ENCODE assay signal across 23 cellular contexts in the genomic region with DNA sequence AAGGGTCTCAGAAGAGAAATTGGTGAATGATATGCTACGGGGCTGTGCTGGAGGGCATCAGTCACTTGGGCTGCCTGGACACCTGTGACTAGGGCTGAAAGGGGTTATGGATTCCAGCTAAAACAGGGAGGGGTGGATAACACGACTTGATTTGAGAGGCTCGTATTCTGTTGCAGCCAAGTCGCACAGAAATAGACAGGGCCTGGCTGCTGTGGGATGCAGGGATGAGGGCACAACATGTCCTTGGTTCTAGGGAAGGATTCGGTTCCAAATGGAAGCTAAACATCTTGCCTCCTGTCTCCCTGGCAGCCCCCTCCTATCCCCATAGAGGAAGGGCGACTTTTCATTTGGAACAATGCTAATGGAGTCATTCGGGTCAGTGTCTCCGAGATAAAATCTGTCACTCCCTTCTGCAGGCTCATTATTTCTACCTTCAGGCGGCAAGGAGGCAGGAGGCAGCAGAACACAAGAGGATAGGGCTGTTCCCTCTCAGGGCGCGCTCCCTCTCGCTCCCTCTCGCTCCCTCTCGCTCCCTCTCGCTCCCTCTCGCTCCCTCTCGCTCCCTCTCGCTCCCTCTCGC.
DNase-seq lines count a peak whose midpoint lies in the region; ATAC-seq, FAIRE-seq and TF ChIP-seq lines count a peak whose summit lies in the region.
"Had no signal": no experiment of that assay in that cellular context is flagged by ENCODE, and none has a peak within 500 bp of the region (broad histone marks: within the 10 kb centered on the region; RNA-seq: fewer than 3 reads in every experiment).

No MANE protein-coding gene starts in this region.

- H3K9me2 ChIP-seq in SK-N-SH, result no peaks in the 10 kb centered on the region

- no peak overlapping the region for H3K4me2 ChIP-seq in SK-N-SH

- no peak overlapping the region for H3K9ac ChIP-seq in SK-N-SH
- H3K9ac ChIP-seq in skeletal muscle tissue (ENCODE audit: low read depth in 1 of 3, low read length in 3 of 3), result peak overlapping the region in 2 of 3 donors; percentile 33 to 51
- no peak overlapping the region for H3K9ac ChIP-seq in kidney (ENCODE audit: low read length in 2 of 2)

- H3K27me3 ChIP-seq in SK-N-SH (ENCODE audit: insufficient read depth), result no peaks in the 10 kb centered on the region
- no peaks in the 10 kb centered on the region for H3K27me3 ChIP-seq in skeletal muscle tissue (ENCODE audit: control insufficient read depth in 3 of 3, insufficient read depth in 3 of 3, low read length in 3 of 3)

- peaks cover 20% of the 10 kb centered on the region for H3K4me1 Mint-ChIP-seq in WTC11
- H3K4me1 Mint-ChIP-seq: CD14-positive monocyte, T-cell had no signal

- FAIRE-seq in kidney (lab: Jason Lieb, UNC), result no peak
- FAIRE-seq: A204.1, D721Med, RCC 7860 had no signal

- no peaks in the 10 kb centered on the region for H3K36me3 Mint-ChIP-seq in WTC11
- H3K36me3 Mint-ChIP-seq: CD14-positive monocyte, IgD-negative memory B cell, T-cell had no signal

- H3K4me3 ChIP-seq in SK-N-SH (ENCODE audit: low read depth in 2 of 2, low read length in 1 of 2) (no peak overlapping the region), iPS-18c (ENCODE audit: insufficient read depth, low read depth, low read length) (peak overlapping the region; percentile 28; the same call in 1 of the 2 replicates), skeletal muscle tissue (ENCODE audit: low read length in 3 of 3) (peak overlapping the region; percentile 22 to 50 (median 32)), kidney (ENCODE audit: low read length in 2 of 2) (no peak overlapping the region)

- POLR2A ChIA-PET in SK-N-SH (lab: Yijun Ruan, JAX) (no interaction called here), WTC11 (lab: Charles Lee) (no interaction called here)

- H3K79me2 ChIP-seq in SK-N-SH (ENCODE audit: insufficient read depth), result no peaks in the 10 kb centered on the region

- H3K9me3 Mint-ChIP-seq in WTC11, result no peaks in the 10 kb centered on the region
- H3K9me3 Mint-ChIP-seq: IgD-negative memory B cell, T-cell had no signal

- TF ChIP-seq EP300 in SK-N-SH (IDR thresholded peaks at IDR 0.05; ENCODE audit: borderline replicate concordance in 1 of 2, low read depth in 1 of 2, low read length in 1 of 2), result peak in 1 of 2 experiments; percentile 36; a peak in 1 of 4 replicates

- CTCF ChIA-PET in SK-N-SH (lab: Yijun Ruan, JAX) (interaction anchor here (0.7 to 1.5 kb wide), 2 partner anchors 11 to 75 kb away, joined by 3 to 5 read pairs; no protein-coding TSS in a partner anchor), WTC11 (lab: Charles Lee) (interaction anchor here (1.3 kb wide), 1 partner anchor 180 kb away, joined by 4 read pairs; no protein-coding TSS in a partner anchor)

- intact Hi-C loops in kidney (cut with DNase I), result no loop called here

- H3K4me1 ChIP-seq in SK-N-SH (ENCODE audit: control insufficient read depth in 1 of 2, insufficient read depth in 2 of 2, low read depth in 1 of 2, low read length in 1 of 2) (peaks cover 0 to 14% of the 10 kb centered on the region in 2 experiments; a peak in 3 of 4 replicates), skeletal muscle tissue (ENCODE audit: control insufficient read depth in 3 of 3, insufficient read depth in 3 of 3, low read length in 3 of 3) (peaks cover 8 to 17% (median 13%) of the 10 kb centered on the region in 3 donors), kidney (ENCODE audit: control insufficient read depth in 1 of 2, insufficient read depth in 1 of 2, low read depth in 1 of 2, low read length in 2 of 2) (no peaks in the 10 kb centered on the region)

- H3K27ac Mint-ChIP-seq in WTC11, result no peak overlapping the region
- H3K27ac Mint-ChIP-seq: CD14-positive monocyte, IgD-negative memory B cell, T-cell had no signal

- H4K20me1 ChIP-seq in SK-N-SH (ENCODE audit: insufficient read depth), result no peaks in the 10 kb centered on the region

- ATAC-seq in SK-N-SH treated with all-trans-retinoic acid at 6 μM for 48 hours, result no peak
- peak; percentile 43; the same call in 1 of the 2 replicates for ATAC-seq in WTC11
- ATAC-seq: Right ventricle myocardium inferior, T-cell had no signal

- H3K9me3 ChIP-seq in SK-N-SH (no peaks in the 10 kb centered on the region), iPS-18c (ENCODE audit: control insufficient read depth, insufficient read depth, low read length) (no peaks in the 10 kb centered on the region), skeletal muscle tissue (ENCODE audit: control insufficient read depth in 3 of 3, low read length in 3 of 3) (no peaks in the 10 kb centered on the region), kidney (ENCODE audit: control insufficient read depth in 1 of 2, low read length in 2 of 2) (no peaks in the 10 kb centered on the region)

- H3K4me3 Mint-ChIP-seq in WTC11, result peak overlapping the region; percentile 24; the same call in 1 of the 2 replicates
- H3K4me3 Mint-ChIP-seq: CD14-positive monocyte, IgD-negative memory B cell, T-cell had no signal

- DNase-seq in SK-N-SH, result peak; percentile 51
- DNase-seq in WTC11 (ENCODE audit: low spot score), result no peak
- no peak for DNase-seq in NCI-H1105 treated with DMSO at 0.1 percent for 48 hours (lab: John Stamatoyannopoulos, UW)
- no peak for DNase-seq in kidney
- DNase-seq in caudate nucleus (lab: John Stamatoyannopoulos, UW), result no peak
- DNase-seq: DMS53, EL, HCEC 1CT, NCI-H1105, NCI-H187, NCI-H226, NCI-H524, OCI-M1, T-cell had no signal

- no peaks in the 10 kb centered on the region for H3F3A ChIP-seq in SK-N-SH (replicated peaks; ENCODE audit: insufficient read depth)

- H2AFZ ChIP-seq in SK-N-SH (ENCODE audit: low read depth), result no peak overlapping the region

- no peaks in the 10 kb centered on the region for H3K27me3 Mint-ChIP-seq in WTC11 (ENCODE audit: low read depth)
- H3K27me3 Mint-ChIP-seq: IgD-negative memory B cell, T-cell had no signal

- no peak for TF ChIP-seq RAD21 in SK-N-SH (IDR thresholded peaks at IDR 0.05; ENCODE audit: low read length)

- no peak for TF ChIP-seq CTCF in SK-N-SH (IDR thresholded peaks at IDR 0.05)
- no peak for TF ChIP-seq CTCF in WTC11 (IDR thresholded peaks at IDR 0.05)
- TF ChIP-seq CTCF in kidney (IDR thresholded peaks at IDR 0.05; ENCODE audit: borderline replicate concordance, extremely low read depth, insufficient read depth), result no peak

- H3K27ac ChIP-seq in SK-N-SH (ENCODE audit: low read depth in 2 of 2, low read length in 1 of 2) (no peak overlapping the region), skeletal muscle tissue (ENCODE audit: low read depth, low read length) (peak overlapping the region; percentile 31), kidney (ENCODE audit: low read depth in 2 of 2, low read length in 2 of 2) (no peak overlapping the region), caudate nucleus (ENCODE audit: low read depth, low read length) (no peak overlapping the region)

- H3K36me3 ChIP-seq in SK-N-SH (replicated peaks in 1 of 2; ENCODE audit: control insufficient read depth in 1 of 2, insufficient read depth in 2 of 2, low read length in 1 of 2) (no peaks in the 10 kb centered on the region), skeletal muscle tissue (ENCODE audit: control insufficient read depth in 3 of 3, insufficient read depth in 3 of 3, low read length in 3 of 3) (no peaks in the 10 kb centered on the region), kidney (ENCODE audit: control insufficient read depth in 1 of 2, insufficient read depth in 2 of 2, low read length in 2 of 2) (no peaks in the 10 kb centered on the region)

- 72% methylated on average over 15 of the region's 19 CpGs for WGBS in SK-N-SH (ENCODE audit: low lambda C conversion rate)

TF ChIP-seq in SK-N-SH, 30 proteins besides CTCF, POLR2A, EP300 and RAD21:
- TF ChIP-seq NRF1 (IDR thresholded peaks at IDR 0.05; ENCODE audit: low read depth, low read length) (no peak), GATA2 (CRISPR knock-in tag; IDR thresholded peaks at IDR 0.05) (peak; percentile 85)

TF ChIP-seq in SK-N-SH treated with all-trans-retinoic acid at 6 μM for 48 hours, 23 proteins besides CTCF, POLR2A, EP300 and RAD21 (continues in another document):
- TF ChIP-seq ISL1 (CRISPR knock-in tag; IDR thresholded peaks at IDR 0.05) (no peak), PPARA (CRISPR knock-in tag; IDR thresholded peaks at IDR 0.05; ENCODE audit: borderline replicate concordance) (no peak), TOX (CRISPR knock-in tag; IDR thresholded peaks at IDR 0.05; ENCODE audit: borderline replicate concordance) (no peak), ZNF70 (CRISPR knock-in tag; IDR thresholded peaks at IDR 0.05) (no peak)

TF ChIP-seq in WTC11, 78 proteins besides CTCF, POLR2A, EP300 and RAD21:
- TF ChIP-seq NR2C2 (CRISPR knock-in tag; IDR thresholded peaks at IDR 0.05), result no peak
- no peak for TF ChIP-seq ZNF219 (CRISPR knock-in tag; IDR thresholded peaks at IDR 0.05; ENCODE audit: borderline replicate concordance)
- TF ChIP-seq, protein P1, sequence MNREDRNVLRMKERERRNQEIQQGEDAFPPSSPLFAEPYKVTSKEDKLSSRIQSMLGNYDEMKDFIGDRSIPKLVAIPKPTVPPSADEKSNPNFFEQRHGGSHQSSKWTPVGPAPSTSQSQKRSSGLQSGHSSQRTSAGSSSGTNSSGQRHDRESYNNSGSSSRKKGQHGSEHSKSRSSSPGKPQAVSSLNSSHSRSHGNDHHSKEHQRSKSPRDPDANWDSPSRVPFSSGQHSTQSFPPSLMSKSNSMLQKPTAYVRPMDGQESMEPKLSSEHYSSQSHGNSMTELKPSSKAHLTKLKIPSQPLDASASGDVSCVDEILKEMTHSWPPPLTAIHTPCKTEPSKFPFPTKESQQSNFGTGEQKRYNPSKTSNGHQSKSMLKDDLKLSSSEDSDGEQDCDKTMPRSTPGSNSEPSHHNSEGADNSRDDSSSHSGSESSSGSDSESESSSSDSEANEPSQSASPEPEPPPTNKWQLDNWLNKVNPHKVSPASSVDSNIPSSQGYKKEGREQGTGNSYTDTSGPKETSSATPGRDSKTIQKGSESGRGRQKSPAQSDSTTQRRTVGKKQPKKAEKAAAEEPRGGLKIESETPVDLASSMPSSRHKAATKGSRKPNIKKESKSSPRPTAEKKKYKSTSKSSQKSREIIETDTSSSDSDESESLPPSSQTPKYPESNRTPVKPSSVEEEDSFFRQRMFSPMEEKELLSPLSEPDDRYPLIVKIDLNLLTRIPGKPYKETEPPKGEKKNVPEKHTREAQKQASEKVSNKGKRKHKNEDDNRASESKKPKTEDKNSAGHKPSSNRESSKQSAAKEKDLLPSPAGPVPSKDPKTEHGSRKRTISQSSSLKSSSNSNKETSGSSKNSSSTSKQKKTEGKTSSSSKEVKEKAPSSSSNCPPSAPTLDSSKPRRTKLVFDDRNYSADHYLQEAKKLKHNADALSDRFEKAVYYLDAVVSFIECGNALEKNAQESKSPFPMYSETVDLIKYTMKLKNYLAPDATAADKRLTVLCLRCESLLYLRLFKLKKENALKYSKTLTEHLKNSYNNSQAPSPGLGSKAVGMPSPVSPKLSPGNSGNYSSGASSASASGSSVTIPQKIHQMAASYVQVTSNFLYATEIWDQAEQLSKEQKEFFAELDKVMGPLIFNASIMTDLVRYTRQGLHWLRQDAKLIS (CRISPR knock-in tag; IDR thresholded peaks at IDR 0.05; ENCODE audit: borderline replicate concordance), result no peak
- no peak for TF ChIP-seq TP53 (CRISPR knock-in tag; IDR thresholded peaks at IDR 0.05)
- TF ChIP-seq ESRRA (CRISPR knock-in tag; IDR thresholded peaks at IDR 0.05; ENCODE audit: borderline replicate concordance), result no peak

Comparison
In these comparisons a context has a peak if more than half of its experiments do, and no peak if none do; other contexts are left out.
1. H3K4me3 ChIP-seq: peak in iPS-18c (single experiment) and skeletal muscle tissue (3 of 3); none in SK-N-SH (0 of 2) and kidney (0 of 2).
2. H3K9ac ChIP-seq: peak in skeletal muscle tissue (2 of 3); none in SK-N-SH (single experiment) and kidney (0 of 2).